ENCODE assay signal across 13 cellular contexts in genomic region chr17:49849711-49850610, GRCh38. TPM values are rescaled to one million over a fixed set of nuclear protein-coding genes. Genes with fewer than 3 reads are reported as not detected.
DNase-seq lines count a peak whose midpoint lies in the region; ATAC-seq and TF ChIP-seq lines count a peak whose summit lies in the region.
"Had no signal": no experiment of that assay in that cellular context is flagged by ENCODE, and none has a peak within 500 bp of the region (broad histone marks: within the 10 kb centered on the region; RNA-seq: fewer than 3 reads in every experiment).

No MANE protein-coding gene starts in this region.

- H4K20me1 ChIP-seq in osteoblast (ENCODE audit: insufficient read depth, low read length), result no peaks in the 10 kb centered on the region

- peaks cover 38% of the 10 kb centered on the region for H3K27me3 ChIP-seq in HUES64 (ENCODE audit: insufficient read depth, low read length)
- no peaks in the 10 kb centered on the region for H3K27me3 ChIP-seq in effector memory CD4-positive, alpha-beta T cell (replicated peaks; ENCODE audit: control insufficient read depth, insufficient read depth, low read length, poor library complexity, severe bottlenecking)
- no peaks in the 10 kb centered on the region for H3K27me3 ChIP-seq in osteoblast (ENCODE audit: insufficient read depth, low read length)

- H3K36me3 ChIP-seq in HUES64 (ENCODE audit: insufficient read depth, low read length) (peaks cover 6% of the 10 kb centered on the region; the same call in 1 of the 2 replicates), osteoblast (ENCODE audit: insufficient read depth, low read length) (no peaks in the 10 kb centered on the region)
- H3K36me3 ChIP-seq in effector memory CD4-positive, alpha-beta T cell (ENCODE audit: control insufficient read depth, insufficient read depth, low read length), result peaks cover 11% of the 10 kb centered on the region

- no peaks in the 10 kb centered on the region for H3K79me2 ChIP-seq in osteoblast (ENCODE audit: insufficient read depth, low read length)

- H3K9me3 Mint-ChIP-seq in T-helper 1 cell treated with Interleukin-12 subunit alpha and Interleukin-12 subunit beta and Interleukin-4 antibody, amounts not matched to agents 30 μg/mL and 1 μg/mL, for 36 hours, result no peaks in the 10 kb centered on the region

- in situ Hi-C loops in KBM-7 (cut with MboI; ENCODE audit: low pct_unique_long_range_greater_than_20kb, low sequenced_read_pairs), result loop anchor here (10.0 kb wide), 1 partner anchor 275 kb away; the partner anchor contains the start of gene NXPH3

- H3K4me3 ChIP-seq in HUES64 (ENCODE audit: low read length), result peak overlapping the region; percentile 51; the same call in 1 of the 2 replicates
- H3K4me3 ChIP-seq in effector memory CD4-positive, alpha-beta T cell (ENCODE audit: insufficient read depth, low read depth, low read length, poor library complexity, severe bottlenecking), result peak overlapping the region; percentile 58
- H3K4me3 ChIP-seq in osteoblast (ENCODE audit: insufficient read depth, low read length), result no peak overlapping the region

- peaks cover 9% of the 10 kb centered on the region for H3K36me3 Mint-ChIP-seq in T-helper 1 cell treated with Interleukin-12 subunit alpha and Interleukin-12 subunit beta and Interleukin-4 antibody, amounts not matched to agents 30 μg/mL and 1 μg/mL, for 36 hours (ENCODE audit: low read depth)

- ATAC-seq in HG02981 (IDR thresholded peaks at IDR 0.05; ENCODE audit: unreplicated experiment), result no peak
- no peak for ATAC-seq in HG02885 (IDR thresholded peaks at IDR 0.05; ENCODE audit: poor library complexity, unreplicated experiment)

- H3K4me3 Mint-ChIP-seq in T-helper 1 cell treated with Interleukin-12 subunit alpha and Interleukin-12 subunit beta and Interleukin-4 antibody, amounts not matched to agents 30 μg/mL and 1 μg/mL, for 36 hours, result peak overlapping the region; percentile 85

- TF ChIP-seq CTCF in osteoblast (IDR thresholded peaks at IDR 0.05; ENCODE audit: extremely low read depth, low read depth, low read length), result no peak

- peak overlapping the region; percentile 75 for H3K27ac Mint-ChIP-seq in T-helper 1 cell treated with Interleukin-12 subunit alpha and Interleukin-12 subunit beta and Interleukin-4 antibody, amounts not matched to agents 30 μg/mL and 1 μg/mL, for 36 hours

- H3K4me2 ChIP-seq in osteoblast (ENCODE audit: insufficient read depth, low read length), result peak overlapping the region; percentile 72

- H3K4me1 ChIP-seq in HUES64 (ENCODE audit: insufficient read depth, low read length), result peaks cover 7% of the 10 kb centered on the region; the same call in 1 of the 2 replicates
- peaks cover 6% of the 10 kb centered on the region for H3K4me1 ChIP-seq in effector memory CD4-positive, alpha-beta T cell (ENCODE audit: control insufficient read depth, insufficient read depth, low read length, poor library complexity, severe bottlenecking)
- H3K4me1 ChIP-seq in osteoblast (ENCODE audit: insufficient read depth, low read length), result peaks cover 17% of the 10 kb centered on the region

- peaks cover 15% of the 10 kb centered on the region for H3K27me3 Mint-ChIP-seq in T-helper 1 cell treated with Interleukin-12 subunit alpha and Interleukin-12 subunit beta and Interleukin-4 antibody, amounts not matched to agents 30 μg/mL and 1 μg/mL, for 36 hours (ENCODE audit: low read depth)

- H3K27ac ChIP-seq in HUES64 (ENCODE audit: low read depth, low read length), result no peak overlapping the region
- H3K27ac ChIP-seq in effector memory CD4-positive, alpha-beta T cell (ENCODE audit: insufficient read depth, low read length, poor library complexity, severe bottlenecking), result no peak overlapping the region
- no peak overlapping the region for H3K27ac ChIP-seq in osteoblast (ENCODE audit: low read depth, low read length)

- DNase-seq in T-helper 1 cell (no peak), osteoblast (ENCODE audit: insufficient read length, low spot score, missing footprints) (peak; percentile 26), KBM-7 (no peak)
- no peak for DNase-seq in effector memory CD4-positive, alpha-beta T cell
- DNase-seq: 8988T, DMS153, NCI-H1436, NCI-H774, Right ventricle myocardium superior had no signal

- 86% methylated on average over 11 of the region's 11 CpGs for WGBS in HUES64

- H3K9me3 ChIP-seq in HUES64 (ENCODE audit: insufficient read depth, low read depth, low read length) (no peaks in the 10 kb centered on the region), osteoblast (ENCODE audit: low read depth, low read length) (no peaks in the 10 kb centered on the region)
- H3K9me3 ChIP-seq in effector memory CD4-positive, alpha-beta T cell (ENCODE audit: control insufficient read depth, low read length), result no peaks in the 10 kb centered on the region

- H3K4me1 Mint-ChIP-seq in T-helper 1 cell treated with Interleukin-12 subunit alpha and Interleukin-12 subunit beta and Interleukin-4 antibody, amounts not matched to agents 30 μg/mL and 1 μg/mL, for 36 hours (ENCODE audit: low read depth), result peaks cover 12% of the 10 kb centered on the region

- no peak overlapping the region for H2AFZ ChIP-seq in osteoblast (ENCODE audit: low read length)

- H3K9ac ChIP-seq in HUES64 (ENCODE audit: low read depth, low read length), result no peak overlapping the region

RNA-seq across cellular contexts. Expression of gene TAC4, which starts 2.1 kb away (rescaled TPM):
- polyA plus RNA-seq in HUES64 (2013, experiment 1 of 2), result not detected
- polyA plus RNA-seq in HUES64 (2013, experiment 2 of 2), result not detected
- not detected in 2 replicates for total RNA-seq in osteoblast
- total RNA-seq: Right ventricle myocardium superior had no signal
